13 cellular contexts compared by ENCODE assay signal in the genomic region with DNA sequence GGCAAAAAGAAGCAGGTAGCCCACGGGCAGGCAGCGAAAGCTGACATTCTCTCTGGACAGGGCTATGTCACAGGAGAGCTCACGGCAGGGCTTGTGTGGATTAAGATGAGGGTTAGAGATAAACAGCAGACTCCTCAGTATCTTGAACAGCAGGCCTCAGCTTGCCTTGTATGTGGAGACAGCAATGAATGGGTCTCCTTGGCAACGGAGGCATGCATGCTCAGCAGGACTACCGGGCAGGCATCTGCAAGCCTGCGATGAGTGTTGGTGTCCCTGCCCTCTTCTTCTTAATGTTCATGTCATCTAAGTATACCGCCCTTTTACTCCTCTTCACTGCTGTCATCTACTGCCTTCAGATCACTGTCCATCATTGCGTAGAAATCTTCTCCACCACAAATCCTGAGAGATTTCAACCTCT.
DNase-seq lines count a peak whose midpoint lies in the region; ATAC-seq and TF ChIP-seq lines count a peak whose summit lies in the region.
"Had no signal": no experiment of that assay in that cellular context is flagged by ENCODE, and none has a peak within 500 bp of the region (broad histone marks: within the 10 kb centered on the region; RNA-seq: fewer than 3 reads in every experiment).

No MANE protein-coding gene starts in this region.

- CTCF ChIA-PET in WTC11 (lab: Charles Lee): interaction anchor here (1.4 to 1.7 kb wide), 3 partner anchors 109 to 252 kb away, joined by 3 read pairs; no protein-coding TSS in a partner anchor
- CTCF ChIA-PET in activated CD8-positive, alpha-beta T cell treated with anti-CD3 and anti-CD28 coated beads for 36 hours (lab: Charles Lee): no interaction called here

- no peaks in the 10 kb centered on the region for H3K36me3 ChIP-seq in BLaER1 treated with 17β-estradiol and CSF1 and Interleukin-3, amounts not matched to agents 10 nM and 100 nM
- H3K36me3 ChIP-seq: BLaER1 had no signal

- ATAC-seq in WTC11 (peak; percentile 66), GM18861 (IDR thresholded peaks at IDR 0.05; ENCODE audit: unreplicated experiment) (no peak)
- no peak for ATAC-seq in activated CD8-positive, alpha-beta T cell treated with anti-CD3 and anti-CD28 coated beads for 36 hours

- no peaks in the 10 kb centered on the region; the same call in 1 of the 2 replicates for H3K27me3 Mint-ChIP-seq in WTC11 (ENCODE audit: low read depth)
- H3K27me3 Mint-ChIP-seq in activated CD8-positive, alpha-beta T cell treated with anti-CD3 and anti-CD28 coated beads for 36 hours: no peaks in the 10 kb centered on the region

- peaks cover 59% of the 10 kb centered on the region for H3K4me1 Mint-ChIP-seq in WTC11
- peaks cover 10% of the 10 kb centered on the region for H3K4me1 Mint-ChIP-seq in activated CD8-positive, alpha-beta T cell treated with anti-CD3 and anti-CD28 coated beads for 36 hours (ENCODE audit: low read depth)

- H4K20me1 ChIP-seq in BLaER1 treated with 17β-estradiol and CSF1 and Interleukin-3, amounts not matched to agents 10 nM and 100 nM: no peaks in the 10 kb centered on the region
- H4K20me1 ChIP-seq: BLaER1 had no signal

- DNase-seq in NCI-H1105 treated with DMSO at 0.1 percent for 48 hours (lab: John Stamatoyannopoulos, UW): peak; percentile 85
- DNase-seq in WTC11 (ENCODE audit: low spot score): peak; percentile 54
- peak; percentile 61 for DNase-seq in iPS-NIHi7 (ENCODE audit: extremely low spot score)
- DNase-seq in COLO668 (lab: John Stamatoyannopoulos, UW; ENCODE audit: unreplicated experiment): no peak
- DNase-seq in activated CD8-positive, alpha-beta T cell treated with anti-CD3 and anti-CD28 coated beads for 36 hours: no peak
- DNase-seq in nucleus accumbens (lab: John Stamatoyannopoulos, UW): no peak
- DNase-seq: activated CD8-positive, alpha-beta memory T cell treated with anti-CD3 and anti-CD28 coated beads for 24 hours; MV-4-11; naive B cell; stimulated activated CD4-positive, alpha-beta T cell treated with anti-CD3 and anti-CD28 coated beads, Interleukin-1b, Interleukin-23, amount 100 ng/mL, for 48 hours had no signal

- H3K9ac ChIP-seq in BLaER1 treated with 17β-estradiol and CSF1 and Interleukin-3, amounts not matched to agents 10 nM and 100 nM: no peak overlapping the region
- H3K9ac ChIP-seq: BLaER1 had no signal

- H3K27me3 ChIP-seq in BLaER1 treated with 17β-estradiol and CSF1 and Interleukin-3, amounts not matched to agents 10 nM and 100 nM: no peaks in the 10 kb centered on the region
- H3K27me3 ChIP-seq: BLaER1 had no signal

- POLR2A ChIA-PET in WTC11 (lab: Charles Lee): interaction anchor here (1.4 kb wide), 1 partner anchor 82 kb away, joined by 7 read pairs; the partner anchor contains the start of gene C1GALT1
- POLR2A ChIA-PET in activated CD8-positive, alpha-beta T cell treated with anti-CD3 and anti-CD28 coated beads for 36 hours (lab: Charles Lee): no interaction called here

- peak overlapping the region; percentile 91; the same call in 1 of the 2 replicates for H3K27ac Mint-ChIP-seq in WTC11
- no peak overlapping the region for H3K27ac Mint-ChIP-seq in activated CD8-positive, alpha-beta T cell treated with anti-CD3 and anti-CD28 coated beads for 36 hours
- H3K27ac Mint-ChIP-seq: naive B cell had no signal

- H3K36me3 Mint-ChIP-seq in WTC11: no peaks in the 10 kb centered on the region
- H3K36me3 Mint-ChIP-seq in activated CD8-positive, alpha-beta T cell treated with anti-CD3 and anti-CD28 coated beads for 36 hours (ENCODE audit: low read depth): no peaks in the 10 kb centered on the region
- H3K36me3 Mint-ChIP-seq: naive B cell had no signal

- H3K4me3 ChIP-seq in BLaER1 treated with 17β-estradiol and CSF1 and Interleukin-3, amounts not matched to agents 10 nM and 100 nM: no peak overlapping the region
- H3K4me3 ChIP-seq: BLaER1 had no signal

- peaks cover 0 to 25% (median 11%) of the 10 kb centered on the region in 10 experiments; a peak in 9 of 20 replicates for H3K4me1 ChIP-seq in BLaER1 treated with 17β-estradiol and CSF1 and Interleukin-3, amounts not matched to agents 10 nM and 100 nM

- no peak for TF ChIP-seq CTCF in WTC11 (IDR thresholded peaks at IDR 0.05)
- no peak for TF ChIP-seq CTCF in activated CD8-positive, alpha-beta T cell treated with anti-CD3 and anti-CD28 coated beads for 36 hours (IDR thresholded peaks at IDR 0.05)

- no peak overlapping the region for H3K27ac ChIP-seq in BLaER1 treated with 17β-estradiol and CSF1 and Interleukin-3, amounts not matched to agents 10 nM and 100 nM
- H3K27ac ChIP-seq: BLaER1 had no signal

- peak overlapping the region; percentile 25; the same call in 1 of the 2 replicates for H3K4me3 Mint-ChIP-seq in WTC11
- no peak overlapping the region for H3K4me3 Mint-ChIP-seq in activated CD8-positive, alpha-beta T cell treated with anti-CD3 and anti-CD28 coated beads for 36 hours
- H3K4me3 Mint-ChIP-seq: naive B cell had no signal

- peak overlapping the region in 6 of 11 experiments; percentile 5 to 62 (median 26); a peak in 6 of 22 replicates for H3K4me2 ChIP-seq in BLaER1 treated with 17β-estradiol and CSF1 and Interleukin-3, amounts not matched to agents 10 nM and 100 nM
- H3K4me2 ChIP-seq: BLaER1 had no signal

- intact Hi-C loops in activated CD8-positive, alpha-beta T cell treated with anti-CD3 and anti-CD28 coated beads for 36 hours (cut with micrococcal nuclease): loop anchor here (10.0 kb wide), 1 partner anchor 304 kb away; no protein-coding TSS in a partner anchor

- no peaks in the 10 kb centered on the region for H3K9me3 Mint-ChIP-seq in WTC11
- no peaks in the 10 kb centered on the region for H3K9me3 Mint-ChIP-seq in activated CD8-positive, alpha-beta T cell treated with anti-CD3 and anti-CD28 coated beads for 36 hours
- H3K9me3 Mint-ChIP-seq: naive B cell had no signal

- H3K9me3 ChIP-seq in BLaER1 treated with 17β-estradiol and CSF1 and Interleukin-3, amounts not matched to agents 10 nM and 100 nM (replicated peaks in 1 of 11): no peaks in the 10 kb centered on the region
- H3K9me3 ChIP-seq: BLaER1 had no signal

TF ChIP-seq in WTC11, 78 proteins besides CTCF, POLR2A, EP300 and RAD21:
- no peak for TF ChIP-seq JUN (CRISPR knock-in tag; IDR thresholded peaks at IDR 0.05)
- no peak for TF ChIP-seq GTF2I (CRISPR knock-in tag; conservative IDR thresholded peaks at IDR 0.05)
- TF ChIP-seq RELA (CRISPR knock-in tag; IDR thresholded peaks at IDR 0.05; ENCODE audit: borderline replicate concordance): no peak
- TF ChIP-seq, protein P1, sequence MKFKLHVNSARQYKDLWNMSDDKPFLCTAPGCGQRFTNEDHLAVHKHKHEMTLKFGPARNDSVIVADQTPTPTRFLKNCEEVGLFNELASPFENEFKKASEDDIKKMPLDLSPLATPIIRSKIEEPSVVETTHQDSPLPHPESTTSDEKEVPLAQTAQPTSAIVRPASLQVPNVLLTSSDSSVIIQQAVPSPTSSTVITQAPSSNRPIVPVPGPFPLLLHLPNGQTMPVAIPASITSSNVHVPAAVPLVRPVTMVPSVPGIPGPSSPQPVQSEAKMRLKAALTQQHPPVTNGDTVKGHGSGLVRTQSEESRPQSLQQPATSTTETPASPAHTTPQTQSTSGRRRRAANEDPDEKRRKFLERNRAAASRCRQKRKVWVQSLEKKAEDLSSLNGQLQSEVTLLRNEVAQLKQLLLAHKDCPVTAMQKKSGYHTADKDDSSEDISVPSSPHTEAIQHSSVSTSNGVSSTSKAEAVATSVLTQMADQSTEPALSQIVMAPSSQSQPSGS (CRISPR knock-in tag; IDR thresholded peaks at IDR 0.05; ENCODE audit: borderline replicate concordance, low read depth): no peak
- TF ChIP-seq TP53 (CRISPR knock-in tag; IDR thresholded peaks at IDR 0.05): no peak
- TF ChIP-seq, protein P2, sequence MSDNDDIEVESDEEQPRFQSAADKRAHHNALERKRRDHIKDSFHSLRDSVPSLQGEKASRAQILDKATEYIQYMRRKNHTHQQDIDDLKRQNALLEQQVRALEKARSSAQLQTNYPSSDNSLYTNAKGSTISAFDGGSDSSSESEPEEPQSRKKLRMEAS (CRISPR knock-in tag; IDR thresholded peaks at IDR 0.05): no peak
- TF ChIP-seq ZNF425 (CRISPR knock-in tag; conservative IDR thresholded peaks at IDR 0.05): no peak
- no peak for TF ChIP-seq MXD4 (CRISPR knock-in tag; IDR thresholded peaks at IDR 0.05; ENCODE audit: borderline replicate concordance)
- 0 out of 2 replicates have a peak, but pooled peaks have one; percentile 16 for TF ChIP-seq FOXK1 (CRISPR knock-in tag; IDR thresholded peaks at IDR 0.05)
- TF ChIP-seq ZNF416 (CRISPR knock-in tag; IDR thresholded peaks at IDR 0.05): no peak
- no peak for TF ChIP-seq OVOL2 (CRISPR knock-in tag; IDR thresholded peaks at IDR 0.05; ENCODE audit: borderline replicate concordance)
- TF ChIP-seq TCF7 (CRISPR knock-in tag; IDR thresholded peaks at IDR 0.05; ENCODE audit: low read depth): no peak
- peak; percentile 39; the same call in 1 of the 2 replicates for TF ChIP-seq ZNF317 (CRISPR knock-in tag; IDR thresholded peaks at IDR 0.05; ENCODE audit: borderline replicate concordance, low read depth)
- no peak for TF ChIP-seq NFATC4 (CRISPR knock-in tag; IDR thresholded peaks at IDR 0.05)
- no peak for TF ChIP-seq SMAD3 (CRISPR knock-in tag; IDR thresholded peaks at IDR 0.05; ENCODE audit: borderline replicate concordance)
TF ChIP-seq in WTC11: peak in this region for 2.

Comparison
In these comparisons a context has a peak if more than half of its experiments do, and no peak if none do; other contexts are left out.
1. DNase-seq: peak in NCI-H1105 treated with DMSO at 0.1 percent for 48 hours (single experiment), WTC11 (single experiment) and iPS-NIHi7 (single experiment); none in COLO668 (single experiment), activated CD8-positive, alpha-beta T cell treated with anti-CD3 and anti-CD28 coated beads for 36 hours (single experiment) and nucleus accumbens (0 of 56).